22 cellular contexts compared by ENCODE assay signal in the genomic region with DNA sequence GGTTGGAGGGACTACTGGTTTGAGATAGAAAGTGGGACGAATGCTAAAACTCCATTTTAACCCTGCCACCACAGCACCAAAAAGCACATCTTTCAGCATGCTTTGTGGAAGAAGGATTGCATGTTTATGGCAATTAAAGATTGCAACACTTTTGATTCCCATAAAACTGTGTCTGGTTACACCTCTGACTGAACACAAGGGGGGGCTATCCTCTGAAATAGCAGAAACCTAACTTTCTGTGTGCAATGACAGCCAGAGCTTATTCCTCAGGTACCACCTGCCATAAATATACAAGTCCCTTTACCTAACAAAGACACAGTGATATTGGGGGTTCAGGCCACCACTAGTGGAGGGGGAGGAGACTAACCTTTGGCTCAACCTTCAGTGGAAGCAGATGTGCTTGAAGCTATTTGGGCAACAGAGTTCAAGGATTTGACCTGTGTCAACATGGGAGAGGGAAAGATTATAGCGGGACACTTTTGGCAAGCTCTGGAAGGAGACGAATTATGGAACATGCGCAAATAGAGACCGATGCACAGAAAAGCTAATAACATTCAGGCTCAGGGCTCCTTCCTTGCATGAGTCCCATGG. TPM values are rescaled to one million over a fixed set of nuclear protein-coding genes. Genes with fewer than 3 reads are reported as not detected.
DNase-seq lines count a peak whose midpoint lies in the region; ATAC-seq and TF ChIP-seq lines count a peak whose summit lies in the region.
"Had no signal": no experiment of that assay in that cellular context is flagged by ENCODE, and none has a peak within 500 bp of the region (broad histone marks: within the 10 kb centered on the region; RNA-seq: fewer than 3 reads in every experiment).

No MANE protein-coding gene starts in this region.

- H4K20me1 ChIP-seq in OCI-LY3 (ENCODE audit: insufficient read depth, low read length) = no peaks in the 10 kb centered on the region

- no TSS peak for BruUV-seq in A673 (replicated peaks; lab: Mats Ljungman, UMichigan)

- H3K9me3 ChIP-seq in A673 (ENCODE audit: low read depth, low read length, poor library complexity, severe bottlenecking) = no peaks in the 10 kb centered on the region
- no peaks in the 10 kb centered on the region for H3K9me3 ChIP-seq in OCI-LY3 (ENCODE audit: insufficient read depth, low read length)
- no peaks in the 10 kb centered on the region for H3K9me3 ChIP-seq in mucosa of descending colon

- H3K4me1 ChIP-seq in A673 (ENCODE audit: insufficient read depth, low read length, poor library complexity, severe bottlenecking) (no peaks in the 10 kb centered on the region), OCI-LY3 (ENCODE audit: low read length) (no peaks in the 10 kb centered on the region), mucosa of descending colon (ENCODE audit: low read depth) (no peaks in the 10 kb centered on the region)
- H3K4me1 ChIP-seq: parathyroid adenoma had no signal

- ATAC-seq in mucosa of descending colon (no peak), HG02852 (IDR thresholded peaks at IDR 0.05; ENCODE audit: unreplicated experiment) (no peak)
- ATAC-seq: effector memory CD8-positive, alpha-beta T cell; left ventricle myocardium superior; T-cell had no signal

- CTCF ChIA-PET in A673 (lab: Charles Lee) = no interaction called here

- H3K36me3 ChIP-seq in A673 (ENCODE audit: insufficient read depth, low read length, poor library complexity, severe bottlenecking) (no peaks in the 10 kb centered on the region), OCI-LY3 (replicated peaks; ENCODE audit: low read depth, low read length) (no peaks in the 10 kb centered on the region), mucosa of descending colon (ENCODE audit: low read depth) (no peaks in the 10 kb centered on the region)

- no peak overlapping the region for H3K9ac ChIP-seq in OCI-LY3 (ENCODE audit: low read length)
- H3K9ac ChIP-seq: parathyroid adenoma had no signal

- in situ Hi-C loops in GM13977 (cut with MboI; ENCODE audit: low pct_unique_long_range_greater_than_20kb, low sequenced_read_pairs, unreplicated experiment) = no loop called here

- no peak overlapping the region for H3K4me3 ChIP-seq in A673 (ENCODE audit: low read depth, low read length, poor library complexity, severe bottlenecking)
- H3K4me3 ChIP-seq in OCI-LY3 (ENCODE audit: low read length) = no peak overlapping the region
- H3K4me3 ChIP-seq in epithelial cell of esophagus (ENCODE audit: low read length) = no peak overlapping the region
- no peak overlapping the region for H3K4me3 ChIP-seq in mucosa of descending colon

- no peak overlapping the region for H2AFZ ChIP-seq in OCI-LY3 (ENCODE audit: low read depth, low read length)
- H2AFZ ChIP-seq: parathyroid adenoma had no signal

- H3K79me2 ChIP-seq in OCI-LY3 (ENCODE audit: low read length) = no peaks in the 10 kb centered on the region
- H3K79me2 ChIP-seq: parathyroid adenoma had no signal

- H3K27ac ChIP-seq in A673 (ENCODE audit: low read depth, low read length, poor library complexity, severe bottlenecking) = no peak overlapping the region
- H3K27ac ChIP-seq in OCI-LY3 (ENCODE audit: low read length) = no peak overlapping the region
- H3K27ac ChIP-seq: parathyroid adenoma had no signal

- H3K27me3 ChIP-seq in A673 (replicated peaks; ENCODE audit: insufficient read depth, low read depth, low read length, poor library complexity) (no peaks in the 10 kb centered on the region), OCI-LY3 (ENCODE audit: low read depth, low read length) (no peaks in the 10 kb centered on the region)

- intact Hi-C loops in A673 (cut with micrococcal nuclease; ENCODE audit: unreplicated experiment) = no loop called here
- intact Hi-C loops in mucosa of descending colon (cut with DNase I, micrococcal nuclease) = no loop called here

- H3K4me2 ChIP-seq in OCI-LY3 (ENCODE audit: low read length) = no peak overlapping the region

- peak; percentile 37; the same call in 1 of the 2 replicates for TF ChIP-seq CTCF in A673 (conservative IDR thresholded peaks at IDR 0.05; ENCODE audit: low read depth, low read length)
- TF ChIP-seq CTCF in GM13977 (IDR thresholded peaks at IDR 0.05; ENCODE audit: extremely low read depth, insufficient read depth, missing control alignments) = peak; percentile 26
- TF ChIP-seq CTCF in OCI-LY3 (IDR thresholded peaks at IDR 0.05; ENCODE audit: low read depth, low read length) = peak; percentile 30
- TF ChIP-seq CTCF in epithelial cell of esophagus (IDR thresholded peaks at IDR 0.05; ENCODE audit: insufficient read depth, low read depth, low read length, missing control alignments) = peak; percentile 29
- no peak for TF ChIP-seq CTCF in mucosa of descending colon (IDR thresholded peaks at IDR 0.05)

- peak; percentile 16 for DNase-seq in A673 (ENCODE audit: low spot score)
- DNase-seq in GM13977 (ENCODE audit: low spot score) = no peak
- DNase-seq in epithelial cell of esophagus (ENCODE audit: low read depth) = peak; percentile 5
- DNase-seq in mucosa of descending colon = no peak
- DNase-seq in inferior parietal cortex (ENCODE audit: extremely low spot score) = no peak
- no peak for DNase-seq in 8988T
- DNase-seq: activated B cell treated with CpG ODN at 0.5 μM for 24 hours; Calu3; effector memory CD8-positive, alpha-beta T cell; left ventricle myocardium superior; NCI-H2081; NCI-H526; RPMI8226; stimulated activated CD4-positive, alpha-beta T cell treated with anti-CD3 and anti-CD28 coated beads, Interleukin-4, amount 100 ng/mL, for 24 hours; stimulated activated CD8-positive, alpha-beta memory T cell treated with anti-CD3 and anti-CD28 coated beads, Interleukin-4, amount 100 ng/mL, for 48 hours; T-cell had no signal

- POLR2A ChIA-PET in A673 (lab: Charles Lee; ENCODE audit: low non-redundant PET) = no interaction called here

RNA-seq across cellular contexts. Expression of a gene that starts 9.6 kb away (rescaled TPM):
- total RNA-seq in A673 (2021) (not detected in 2 replicates), mucosa of descending colon (under 1 TPM in 1 of 3 donors, not detected in 2; 0.69 TPM)
- total RNA-seq: Calu3, LHCN-M2, myocyte, temporal lobe had no signal

RNA-seq across cellular contexts. Expression of a gene that starts 28.4 kb away (rescaled TPM):
- total RNA-seq in A673 (2021) (not detected in 2 replicates), mucosa of descending colon (under 1 TPM in 2 of 3 donors, not detected in 1; 0.03 to 0.22 TPM)
- total RNA-seq: activated B cell treated with CpG ODN at 0.5 μM for 24 hours, Calu3, left ventricle myocardium superior, LHCN-M2, myocyte had no signal

Comparison
In these comparisons a context has a peak if more than half of its experiments do, and no peak if none do; other contexts are left out.
1. DNase-seq: peak in A673 (single experiment) and epithelial cell of esophagus (single experiment); none in GM13977 (single experiment), mucosa of descending colon (0 of 3), inferior parietal cortex (single experiment) and 8988T (single experiment).